Comparison of ENCODE assay signal across 18 cellular contexts in genomic region chr11:61727401-61727811, GRCh38. TPM values are rescaled to one million over a fixed set of nuclear protein-coding genes. Genes with fewer than 3 reads are reported as not detected.
DNase-seq lines count a peak whose midpoint lies in the region; ATAC-seq and TF ChIP-seq lines count a peak whose summit lies in the region.
"Had no signal": no experiment of that assay in that cellular context is flagged by ENCODE, and none has a peak within 500 bp of the region (broad histone marks: within the 10 kb centered on the region; RNA-seq: fewer than 3 reads in every experiment).

No MANE protein-coding gene starts in this region.

- H3K27me3 Mint-ChIP-seq in brain (no peaks in the 10 kb centered on the region), Calu3 (ENCODE audit: unreplicated experiment) (no peaks in the 10 kb centered on the region)
- no peaks in the 10 kb centered on the region for H3K27me3 Mint-ChIP-seq in activated CD8-positive, alpha-beta memory T cell treated with anti-CD3 and anti-CD28 coated beads, Interleukin-2, amount 10 ng/mL, durations not matched to agents 7 days and 5 days
- H3K27me3 Mint-ChIP-seq: CD4-positive, alpha-beta memory T cell had no signal

- no peak overlapping the region for H3K9ac ChIP-seq in neuronal stem cell (ENCODE audit: low read depth, low read length, poor library complexity)

- no peak overlapping the region for H2BK15ac ChIP-seq in neuronal stem cell (ENCODE audit: low read length)

- no peak overlapping the region for H3K4me3 ChIP-seq in neuronal stem cell (ENCODE audit: low read length in 2 of 2)

- DNase-seq in Ammon's horn (ENCODE audit: low spot score), result peak; percentile 56
- DNase-seq in left ventricle myocardium superior, result no peak
- DNase-seq in neuronal stem cell (ENCODE audit: low spot score), result no peak
- DNase-seq in stimulated activated CD4-positive, alpha-beta T cell treated with anti-CD3 and anti-CD28 coated beads, Interleukin-15, amount 100 ng/mL, for 24 hours, result no peak
- no peak for DNase-seq in activated CD8-positive, alpha-beta memory T cell treated with anti-CD3 and anti-CD28 coated beads, Interleukin-2, amount 10 ng/mL, durations not matched to agents 7 days and 5 days
- DNase-seq in Calu3, result no peak
- no peak for DNase-seq in AG20443 (ENCODE audit: low spot score)
- DNase-seq: CD4-positive, alpha-beta memory T cell; DMS53; MM.1S; NCI-H1092 treated with DMSO at 0.1 percent for 48 hours; NCI-H146; NCI-H2029 treated with DMSO at 0.1 percent for 48 hours; NCI-H2171; NCI-H526; PC-3; RPMI8226 had no signal

- H3K4me3 Mint-ChIP-seq in brain (no peak overlapping the region), Calu3 (ENCODE audit: low read depth, unreplicated experiment) (no peak overlapping the region)
- H3K4me3 Mint-ChIP-seq in activated CD8-positive, alpha-beta memory T cell treated with anti-CD3 and anti-CD28 coated beads, Interleukin-2, amount 10 ng/mL, durations not matched to agents 7 days and 5 days, result no peak overlapping the region
- H3K4me3 Mint-ChIP-seq: CD4-positive, alpha-beta memory T cell had no signal

- no peaks in the 10 kb centered on the region for H3K27me3 ChIP-seq in neuronal stem cell (ENCODE audit: control insufficient read depth in 3 of 3, insufficient read depth in 3 of 3, low read depth in 1 of 3, low read length in 3 of 3)

- H2AK5ac ChIP-seq in neuronal stem cell (ENCODE audit: low read depth, low read length), result no peak overlapping the region

- no peak overlapping the region for H3K27ac ChIP-seq in neuronal stem cell (replicated peaks; ENCODE audit: low read length)

- CTCF ChIA-PET in activated CD8-positive, alpha-beta memory T cell treated with anti-CD3 and anti-CD28 coated beads, Interleukin-2, amount 10 ng/mL, durations not matched to agents 7 days and 5 days (lab: Charles Lee), result no interaction called here
- CTCF ChIA-PET in Calu3 (lab: Charles Lee), result interaction anchor here (0.6 to 1.0 kb wide), 2 partner anchors 363 to 417 kb away, joined by 3 read pairs; no protein-coding TSS in a partner anchor

- H2AFZ ChIP-seq in neuronal stem cell (ENCODE audit: low read length), result no peak overlapping the region

- peak overlapping the region; percentile 41 for H2BK5ac ChIP-seq in neuronal stem cell (ENCODE audit: low read length)

- H3K23ac ChIP-seq in neuronal stem cell (ENCODE audit: low read depth, low read length, poor library complexity), result no peak overlapping the region

- peaks cover 23 to 74% of the 10 kb centered on the region in 2 donors for H3K36me3 ChIP-seq in neuronal stem cell (replicated peaks in 1 of 2; ENCODE audit: control insufficient read depth in 2 of 2, insufficient read depth in 2 of 2, low read length in 2 of 2)

- intact Hi-C loops in left ventricle myocardium superior (cut with micrococcal nuclease) (no loop called here), Calu3 (cut with micrococcal nuclease; ENCODE audit: unreplicated experiment) (no loop called here)

- no peak overlapping the region for H2BK120ac ChIP-seq in neuronal stem cell (ENCODE audit: low read depth, low read length)

- TF ChIP-seq CTCF in brain (conservative IDR thresholded peaks at IDR 0.05) (no peak), Calu3 (IDR thresholded peaks at IDR 0.05; ENCODE audit: unreplicated experiment) (no peak)

- no peak overlapping the region for H4K8ac ChIP-seq in neuronal stem cell (ENCODE audit: low read depth, low read length)

- H3K9me3 Mint-ChIP-seq in brain (no peaks in the 10 kb centered on the region), Calu3 (ENCODE audit: low read depth, unreplicated experiment) (no peaks in the 10 kb centered on the region)
- H3K9me3 Mint-ChIP-seq in activated CD8-positive, alpha-beta memory T cell treated with anti-CD3 and anti-CD28 coated beads, Interleukin-2, amount 10 ng/mL, durations not matched to agents 7 days and 5 days (ENCODE audit: low read depth), result no peaks in the 10 kb centered on the region
- H3K9me3 Mint-ChIP-seq: CD4-positive, alpha-beta memory T cell had no signal

- WGBS in neuronal stem cell (ENCODE audit: extremely low coverage in 2 of 2, insufficient read length in 2 of 2, insufficient replicate concordance in 1 of 2), 2 donors, result no CpG with 5 or more reads among the region's 3 CpGs

- H3K18ac ChIP-seq in neuronal stem cell (ENCODE audit: low read length), result no peak overlapping the region

- no peak overlapping the region for H3K4ac ChIP-seq in neuronal stem cell (ENCODE audit: low read length)

- H3K36me3 Mint-ChIP-seq in brain (peaks cover 6% of the 10 kb centered on the region), Calu3 (ENCODE audit: insufficient read depth, unreplicated experiment) (peaks cover 21% of the 10 kb centered on the region)
- H3K36me3 Mint-ChIP-seq in activated CD8-positive, alpha-beta memory T cell treated with anti-CD3 and anti-CD28 coated beads, Interleukin-2, amount 10 ng/mL, durations not matched to agents 7 days and 5 days, result no peaks in the 10 kb centered on the region

- no TSS peak for BruUV-seq in Calu3 (replicated peaks; lab: Mats Ljungman, UMichigan)

- H3K4me1 ChIP-seq in neuronal stem cell (ENCODE audit: control insufficient read depth in 2 of 2, insufficient read depth in 1 of 2, low read depth in 1 of 2, low read length in 2 of 2), result no peaks in the 10 kb centered on the region

- H3K27ac Mint-ChIP-seq in brain (peak overlapping the region in 3 of 5 experiments; percentile 50 to 66 (median 56)), Calu3 (ENCODE audit: unreplicated experiment) (no peak overlapping the region)
- no peak overlapping the region for H3K27ac Mint-ChIP-seq in activated CD8-positive, alpha-beta memory T cell treated with anti-CD3 and anti-CD28 coated beads, Interleukin-2, amount 10 ng/mL, durations not matched to agents 7 days and 5 days

- no peak overlapping the region for H3K14ac ChIP-seq in neuronal stem cell (ENCODE audit: low read length)

- no peak overlapping the region for H2BK12ac ChIP-seq in neuronal stem cell (ENCODE audit: low read length)

- peaks cover 0 to 1% of the 10 kb centered on the region in 2 donors for H3K9me3 ChIP-seq in neuronal stem cell (replicated peaks in 1 of 2; ENCODE audit: control insufficient read depth in 2 of 2, insufficient read depth in 1 of 2, low read depth in 1 of 2, low read length in 2 of 2)

- ATAC-seq in left ventricle myocardium superior, result peak; percentile 42
- no peak for ATAC-seq in activated CD8-positive, alpha-beta memory T cell treated with anti-CD3 and anti-CD28 coated beads, Interleukin-2, amount 10 ng/mL, durations not matched to agents 7 days and 5 days
- ATAC-seq: PC-3 had no signal

- H4K91ac ChIP-seq in neuronal stem cell (ENCODE audit: low read depth, low read length, poor library complexity), result no peak overlapping the region

- H3K4me1 Mint-ChIP-seq in brain, result peaks cover 15% of the 10 kb centered on the region
- H3K4me1 Mint-ChIP-seq in activated CD8-positive, alpha-beta memory T cell treated with anti-CD3 and anti-CD28 coated beads, Interleukin-2, amount 10 ng/mL, durations not matched to agents 7 days and 5 days, result peaks cover 7% of the 10 kb centered on the region
- peaks cover 29% of the 10 kb centered on the region for H3K4me1 Mint-ChIP-seq in Calu3 (ENCODE audit: low read depth, unreplicated experiment)
- H3K4me1 Mint-ChIP-seq: CD4-positive, alpha-beta memory T cell had no signal

- peaks cover 5% of the 10 kb centered on the region for H3K79me1 ChIP-seq in neuronal stem cell (ENCODE audit: low read depth, low read length)

- H3K4me2 ChIP-seq in neuronal stem cell (ENCODE audit: insufficient read depth, low read length, poor library complexity, severe bottlenecking), result no peak overlapping the region

RNA-seq across cellular contexts. Expression of gene MYRF, which starts 25.0 kb away (rescaled TPM):
- polyA plus RNA-seq in brain (ENCODE audit: insufficient read depth, low read depth, low replicate concordance), result 70.8 TPM
- total RNA-seq in left ventricle myocardium superior (2.1 TPM), Calu3 (2022) (91.4 and 139 TPM in 2 replicates)
- 5.7 TPM for polyA plus RNA-seq in neuronal stem cell (2013, experiment 1 of 2)
- polyA plus RNA-seq in neuronal stem cell (2013, experiment 2 of 2), result 6.0 TPM
- total RNA-seq in activated CD8-positive, alpha-beta memory T cell treated with anti-CD3 and anti-CD28 coated beads, Interleukin-2, amount 10 ng/mL, durations not matched to agents 7 days and 5 days, result 1 to 10 TPM; 2.1 to 2.2 TPM

RNA-seq across cellular contexts. Expression of gene DAGLA, which starts 47.2 kb away (rescaled TPM):
- polyA plus RNA-seq in brain (ENCODE audit: insufficient read depth, low read depth, low replicate concordance), result 13.4 TPM
- total RNA-seq in left ventricle myocardium superior (5.5 TPM), Calu3 (2022) (7.5 and 9.0 TPM in 2 replicates)
- polyA plus RNA-seq in neuronal stem cell (2013, experiment 1 of 2), result 3.7 TPM
- polyA plus RNA-seq in neuronal stem cell (2013, experiment 2 of 2), result 3.5 TPM
- not detected for total RNA-seq in activated CD8-positive, alpha-beta memory T cell treated with anti-CD3 and anti-CD28 coated beads, Interleukin-2, amount 10 ng/mL, durations not matched to agents 7 days and 5 days

Comparison
In these comparisons a context has a peak if more than half of its experiments do, and no peak if none do; other contexts are left out.
1. H3K27ac Mint-ChIP-seq: peak in brain (3 of 5); none in activated CD8-positive, alpha-beta memory T cell treated with anti-CD3 and anti-CD28 coated beads, Interleukin-2, amount 10 ng/mL, durations not matched to agents 7 days and 5 days (single experiment) and Calu3 (single experiment).
2. RNA of gene MYRF, which starts 25.0 kb away (total RNA-seq): 91.4 to 139 TPM in Calu3; 2.1 to 2.2 TPM in activated CD8-positive, alpha-beta memory T cell treated with anti-CD3 and anti-CD28 coated beads, Interleukin-2, amount 10 ng/mL, durations not matched to agents 7 days and 5 days and 2.1 TPM in left ventricle myocardium superior (single experiment); every median in the first group is over 10 times any median in the second.